11 cellular contexts compared by ENCODE assay signal in genomic region chr11:97743205-97743742, GRCh38.
DNase-seq lines count a peak whose midpoint lies in the region; ATAC-seq, FAIRE-seq and TF ChIP-seq lines count a peak whose summit lies in the region.
"Had no signal": no experiment of that assay in that cellular context is flagged by ENCODE, and none has a peak within 500 bp of the region (broad histone marks: within the 10 kb centered on the region; RNA-seq: fewer than 3 reads in every experiment).

No MANE protein-coding gene starts in this region.

- H2AFZ ChIP-seq in K562 (ENCODE audit: low read depth, low read length) (peak overlapping the region; percentile 24; the same call in 1 of the 2 replicates), mesenchymal stem cell (ENCODE audit: low read depth, low read length) (no peak overlapping the region)

- peaks cover 4% of the 10 kb centered on the region; the same call in 1 of the 2 replicates for H3K9me3 ChIP-seq in K562 (replicated peaks; ENCODE audit: control insufficient read depth, insufficient read depth, low read depth, low read length)
- H3K9me3 ChIP-seq in mesenchymal stem cell (ENCODE audit: control insufficient read depth, low read length) = peaks cover 15% of the 10 kb centered on the region
- H3K9me3 ChIP-seq: testis had no signal

- no peak for TF ChIP-seq RAD21 in K562 (CRISPR knock-in tag; conservative IDR thresholded peaks at IDR 0.05 in 1 of 2, IDR thresholded peaks at IDR 0.05 in 1 of 2)

- no peak overlapping the region for H2AK5ac ChIP-seq in mesenchymal stem cell (ENCODE audit: low read length, severe bottlenecking)

- BruUV-seq in K562 (replicated peaks; lab: Mats Ljungman, UMichigan) = no TSS peak

- TF ChIP-seq POLR2A in K562 (conservative IDR thresholded peaks at IDR 0.05) = no peak

- H3K4ac ChIP-seq in mesenchymal stem cell (ENCODE audit: low read depth in 1 of 2, low read length in 2 of 2) = peak overlapping the region; percentile 51 to 68

- no peak for TF ChIP-seq EP300 in K562 (IDR thresholded peaks at IDR 0.05; ENCODE audit: low read length)

- H2BK120ac ChIP-seq in mesenchymal stem cell (ENCODE audit: low read depth, low read length) = peak overlapping the region; percentile 82

- no peak overlapping the region for H4K8ac ChIP-seq in mesenchymal stem cell (ENCODE audit: low read length)

- no peak overlapping the region for H3K4me3 ChIP-seq in K562
- no peak overlapping the region for H3K4me3 ChIP-seq in mesenchymal stem cell (ENCODE audit: insufficient read depth in 1 of 2, low read depth in 1 of 2, low read length in 2 of 2)
- H3K4me3 ChIP-seq: testis had no signal

- no peak overlapping the region for H4K91ac ChIP-seq in mesenchymal stem cell (ENCODE audit: low read length)

- no peak for TF ChIP-seq CTCF in K562 (IDR thresholded peaks at IDR 0.05 in 2 of 3, conservative IDR thresholded peaks at IDR 0.05 in 1 of 3; ENCODE audit: insufficient read depth in 2 of 3, low read depth in 1 of 3, low read length in 3 of 3)

- no peak overlapping the region for H3K23ac ChIP-seq in mesenchymal stem cell (ENCODE audit: low read length in 2 of 2)

- intact Hi-C loops in K562 (cut with micrococcal nuclease) = no loop called here

- POLR2A ChIA-PET in K562 (lab: Yijun Ruan, JAX) = interaction anchor here (0.6 kb wide), 1 partner anchor 90 kb away, joined by 3 read pairs; no protein-coding TSS in a partner anchor

- no peaks in the 10 kb centered on the region for H3K79me2 ChIP-seq in K562 (ENCODE audit: control insufficient read depth, insufficient read depth, low read length)

- in situ Hi-C loops in K562 (cut with MboI) = no loop called here

- no peaks in the 10 kb centered on the region for H3K27me3 ChIP-seq in K562 (ENCODE audit: control insufficient read depth in 2 of 2, insufficient read depth in 2 of 2, low read length in 2 of 2)
- H3K27me3 ChIP-seq in mesenchymal stem cell (ENCODE audit: control insufficient read depth in 1 of 2, insufficient read depth in 1 of 2, low read length in 2 of 2) = no peaks in the 10 kb centered on the region
- H3K27me3 ChIP-seq: testis had no signal

- no peak for FAIRE-seq in K562 (lab: Jason Lieb, UNC)

- H3K4me2 ChIP-seq in K562 (ENCODE audit: insufficient read depth, low read length) = no peak overlapping the region
- no peak overlapping the region for H3K4me2 ChIP-seq in mesenchymal stem cell (ENCODE audit: low read length, poor library complexity, severe bottlenecking)

- CTCF ChIA-PET in K562 (lab: Yijun Ruan, JAX; ENCODE audit: low intra/inter-chr PET ratio) = no interaction called here

- WGBS in K562 (ENCODE audit: insufficient coverage, low coverage, missing lambda C conversion rate) = 22% methylated on average over 3 of the region's 3 CpGs
- WGBS in mesenchymal stem cell = 97% methylated on average over 3 of the region's 3 CpGs

- H3K18ac ChIP-seq in mesenchymal stem cell (ENCODE audit: low read depth in 1 of 2, low read length in 2 of 2) = peak overlapping the region; percentile 4 to 43

- ATAC-seq in K562 (no peak), GM18870 (IDR thresholded peaks at IDR 0.05; ENCODE audit: unreplicated experiment) (no peak)

- H3K9ac ChIP-seq in K562 (ENCODE audit: insufficient read depth in 1 of 2, low read depth in 2 of 2, low read length in 2 of 2) = no peak overlapping the region
- H3K9ac ChIP-seq in mesenchymal stem cell (ENCODE audit: low read length) = no peak overlapping the region

- H3K27ac ChIP-seq in K562 (ENCODE audit: extremely low read depth, low read depth, low read length) = no peak overlapping the region
- H3K27ac ChIP-seq in mesenchymal stem cell (ENCODE audit: low read length, poor library complexity, severe bottlenecking) = peak overlapping the region; percentile 31
- H3K27ac ChIP-seq: testis had no signal

- no peak overlapping the region for H2BK12ac ChIP-seq in mesenchymal stem cell (ENCODE audit: low read length in 2 of 2)

- H3K4me1 ChIP-seq in K562 (replicated peaks in 1 of 2; ENCODE audit: control insufficient read depth in 2 of 2, insufficient read depth in 2 of 2, low read length in 2 of 2) = peaks cover 0 to 4% of the 10 kb centered on the region in 2 experiments; a peak in 2 of 5 replicates
- H3K4me1 ChIP-seq in mesenchymal stem cell (ENCODE audit: control insufficient read depth, insufficient read depth, low read depth, low read length) = peaks cover 7% of the 10 kb centered on the region
- H3K4me1 ChIP-seq: testis had no signal

- no peaks in the 10 kb centered on the region for H3K79me1 ChIP-seq in mesenchymal stem cell (replicated peaks; ENCODE audit: low read length, poor library complexity, severe bottlenecking)

- H3K36me3 ChIP-seq in K562 (ENCODE audit: control insufficient read depth, insufficient read depth, low read length) (no peaks in the 10 kb centered on the region), mesenchymal stem cell (ENCODE audit: control insufficient read depth in 1 of 2, insufficient read depth in 2 of 2, low read depth in 1 of 2, low read length in 2 of 2) (no peaks in the 10 kb centered on the region)

- DNase-seq in H4 (ENCODE audit: low spot score) (peak; percentile 67), NCI-H2171 (lab: John Stamatoyannopoulos, UW) (peak; percentile 22), K562 (ENCODE audit: extremely low read depth in 1 of 4, low spot score in 3 of 4) (no peak), mesenchymal stem cell (peak; percentile 43), NCI-H2081 (lab: John Stamatoyannopoulos, UW) (no peak), OCI-M2 (lab: John Stamatoyannopoulos, UW; ENCODE audit: unreplicated experiment) (no peak)
- DNase-seq in activated CD8-positive, alpha-beta memory T cell treated with anti-CD3 and anti-CD28 coated beads, Interleukin-2, amount 50 U/mL, for 4 hours = no peak
- DNase-seq: CD4-positive, alpha-beta memory T cell; NCI-H187 treated with DMSO at 0.1 percent for 48 hours; testis had no signal

- H2BK5ac ChIP-seq in mesenchymal stem cell (ENCODE audit: low read depth, low read length, poor library complexity, severe bottlenecking) = no peak overlapping the region

- H3K14ac ChIP-seq in mesenchymal stem cell (ENCODE audit: low read length in 2 of 2) = no peak overlapping the region

- H4K20me1 ChIP-seq in K562 (replicated peaks; ENCODE audit: control insufficient read depth, insufficient read depth, low read length) = no peaks in the 10 kb centered on the region

- no peak overlapping the region for H2BK15ac ChIP-seq in mesenchymal stem cell (ENCODE audit: low read depth, poor library complexity, severe bottlenecking)

- no peaks in the 10 kb centered on the region for H3K9me1 ChIP-seq in K562 (ENCODE audit: control insufficient read depth, insufficient read depth, low read length)

TF ChIP-seq in K562, 482 proteins besides CTCF, POLR2A, EP300 and RAD21:
- TF ChIP-seq RBM17 (IDR thresholded peaks at IDR 0.05; ENCODE audit: borderline replicate concordance, low read depth, low read length) = no peak
- TF ChIP-seq SRF (CRISPR knock-in tag; IDR thresholded peaks at IDR 0.05) = peak in 1 of 2 experiments; percentile 44; a peak in 1 of 4 replicates
TF ChIP-seq in K562: peak in this region for 1.

Comparison
In these comparisons a context has a peak if more than half of its experiments do, and no peak if none do; other contexts are left out.
1. DNase-seq: peak in H4 (single experiment), NCI-H2171 (single experiment) and mesenchymal stem cell (single experiment); none in K562 (0 of 4), NCI-H2081 (0 of 2), OCI-M2 (single experiment) and activated CD8-positive, alpha-beta memory T cell treated with anti-CD3 and anti-CD28 coated beads, Interleukin-2, amount 50 U/mL, for 4 hours (single experiment).